ENCODE assay signal across 1 cellular context in genomic region chr5:143685416-143685815, GRCh38.
TF ChIP-seq lines count a peak whose summit lies in the region.

No MANE protein-coding gene starts in this region.

TF ChIP-seq in GM23338, 12 proteins besides CTCF, POLR2A, EP300 and RAD21 (continued from another document):
- TF ChIP-seq, protein P1, sequence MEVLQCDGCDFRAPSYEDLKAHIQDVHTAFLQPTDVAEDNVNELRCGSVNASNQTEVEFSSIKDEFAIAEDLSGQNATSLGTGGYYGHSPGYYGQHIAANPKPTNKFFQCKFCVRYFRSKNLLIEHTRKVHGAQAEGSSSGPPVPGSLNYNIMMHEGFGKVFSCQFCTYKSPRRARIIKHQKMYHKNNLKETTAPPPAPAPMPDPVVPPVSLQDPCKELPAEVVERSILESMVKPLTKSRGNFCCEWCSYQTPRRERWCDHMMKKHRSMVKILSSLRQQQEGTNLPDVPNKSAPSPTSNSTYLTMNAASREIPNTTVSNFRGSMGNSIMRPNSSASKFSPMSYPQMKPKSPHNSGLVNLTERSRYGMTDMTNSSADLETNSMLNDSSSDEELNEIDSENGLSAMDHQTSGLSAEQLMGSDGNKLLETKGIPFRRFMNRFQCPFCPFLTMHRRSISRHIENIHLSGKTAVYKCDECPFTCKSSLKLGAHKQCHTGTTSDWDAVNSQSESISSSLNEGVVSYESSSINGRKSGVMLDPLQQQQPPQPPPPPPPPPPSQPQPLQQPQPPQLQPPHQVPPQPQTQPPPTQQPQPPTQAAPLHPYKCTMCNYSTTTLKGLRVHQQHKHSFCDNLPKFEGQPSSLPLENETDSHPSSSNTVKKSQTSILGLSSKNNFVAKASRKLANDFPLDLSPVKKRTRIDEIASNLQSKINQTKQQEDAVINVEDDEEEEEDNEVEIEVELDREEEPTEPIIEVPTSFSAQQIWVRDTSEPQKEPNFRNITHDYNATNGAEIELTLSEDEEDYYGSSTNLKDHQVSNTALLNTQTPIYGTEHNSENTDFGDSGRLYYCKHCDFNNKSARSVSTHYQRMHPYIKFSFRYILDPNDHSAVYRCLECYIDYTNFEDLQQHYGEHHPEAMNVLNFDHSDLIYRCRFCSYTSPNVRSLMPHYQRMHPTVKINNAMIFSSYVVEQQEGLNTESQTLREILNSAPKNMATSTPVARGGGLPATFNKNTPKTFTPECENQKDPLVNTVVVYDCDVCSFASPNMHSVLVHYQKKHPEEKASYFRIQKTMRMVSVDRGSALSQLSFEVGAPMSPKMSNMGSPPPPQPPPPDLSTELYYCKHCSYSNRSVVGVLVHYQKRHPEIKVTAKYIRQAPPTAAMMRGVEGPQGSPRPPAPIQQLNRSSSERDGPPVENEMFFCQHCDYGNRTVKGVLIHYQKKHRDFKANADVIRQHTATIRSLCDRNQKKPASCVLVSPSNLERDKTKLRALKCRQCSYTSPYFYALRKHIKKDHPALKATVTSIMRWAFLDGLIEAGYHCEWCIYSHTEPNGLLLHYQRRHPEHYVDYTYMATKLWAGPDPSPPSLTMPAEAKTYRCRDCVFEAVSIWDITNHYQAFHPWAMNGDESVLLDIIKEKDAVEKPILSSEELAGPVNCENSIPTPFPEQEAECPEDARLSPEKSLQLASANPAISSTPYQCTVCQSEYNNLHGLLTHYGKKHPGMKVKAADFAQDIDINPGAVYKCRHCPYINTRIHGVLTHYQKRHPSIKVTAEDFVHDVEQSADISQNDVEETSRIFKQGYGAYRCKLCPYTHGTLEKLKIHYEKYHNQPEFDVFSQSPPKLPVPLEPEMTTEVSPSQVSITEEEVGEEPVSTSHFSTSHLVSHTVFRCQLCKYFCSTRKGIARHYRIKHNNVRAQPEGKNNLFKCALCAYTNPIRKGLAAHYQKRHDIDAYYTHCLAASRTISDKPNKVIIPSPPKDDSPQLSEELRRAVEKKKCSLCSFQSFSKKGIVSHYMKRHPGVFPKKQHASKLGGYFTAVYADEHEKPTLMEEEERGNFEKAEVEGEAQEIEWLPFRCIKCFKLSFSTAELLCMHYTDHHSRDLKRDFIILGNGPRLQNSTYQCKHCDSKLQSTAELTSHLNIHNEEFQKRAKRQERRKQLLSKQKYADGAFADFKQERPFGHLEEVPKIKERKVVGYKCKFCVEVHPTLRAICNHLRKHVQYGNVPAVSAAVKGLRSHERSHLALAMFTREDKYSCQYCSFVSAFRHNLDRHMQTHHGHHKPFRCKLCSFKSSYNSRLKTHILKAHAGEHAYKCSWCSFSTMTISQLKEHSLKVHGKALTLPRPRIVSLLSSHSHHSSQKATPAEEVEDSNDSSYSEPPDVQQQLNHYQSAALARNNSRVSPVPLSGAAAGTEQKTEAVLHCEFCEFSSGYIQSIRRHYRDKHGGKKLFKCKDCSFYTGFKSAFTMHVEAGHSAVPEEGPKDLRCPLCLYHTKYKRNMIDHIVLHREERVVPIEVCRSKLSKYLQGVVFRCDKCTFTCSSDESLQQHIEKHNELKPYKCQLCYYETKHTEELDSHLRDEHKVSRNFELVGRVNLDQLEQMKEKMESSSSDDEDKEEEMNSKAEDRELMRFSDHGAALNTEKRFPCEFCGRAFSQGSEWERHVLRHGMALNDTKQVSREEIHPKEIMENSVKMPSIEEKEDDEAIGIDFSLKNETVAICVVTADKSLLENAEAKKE (CRISPR knock-in tag; IDR thresholded peaks at IDR 0.05), result no peak
